ENCODE assay signal across 12 cellular contexts in genomic region chr10:122127943-122128342, GRCh38.
DNase-seq lines count a peak whose midpoint lies in the region; ATAC-seq and TF ChIP-seq lines count a peak whose summit lies in the region.
"Had no signal": no experiment of that assay in that cellular context is flagged by ENCODE, and none has a peak within 500 bp of the region (broad histone marks: within the 10 kb centered on the region; RNA-seq: fewer than 3 reads in every experiment).

No MANE protein-coding gene starts in this region.

- no peaks in the 10 kb centered on the region for H3K4me1 ChIP-seq in breast epithelium
- H3K4me1 ChIP-seq in left lung: peaks cover 4 to 5% of the 10 kb centered on the region in 2 donors
- peaks cover 44% of the 10 kb centered on the region for H3K4me1 ChIP-seq in suprapubic skin

- 43% methylated on average over 8 of the region's 8 CpGs for WGBS in suprapubic skin

- H3K27ac ChIP-seq in breast epithelium (peak overlapping the region; percentile 34 to 73), left lung (peak overlapping the region; percentile 71 to 87), suprapubic skin (peak overlapping the region; percentile 73)

- intact Hi-C loops in breast epithelium (cut with DNase I; ENCODE audit: low total_unique reads) (no loop called here), left lung (cut with DNase I) (no loop called here)

- H3K9me3 ChIP-seq in breast epithelium: no peaks in the 10 kb centered on the region
- H3K9me3 ChIP-seq in left lung: no peaks in the 10 kb centered on the region
- no peaks in the 10 kb centered on the region for H3K9me3 ChIP-seq in suprapubic skin

- H3K36me3 ChIP-seq in breast epithelium (no peaks in the 10 kb centered on the region), left lung (peaks cover 0 to 5% of the 10 kb centered on the region in 2 donors), suprapubic skin (no peaks in the 10 kb centered on the region)

- ATAC-seq in left lung: peak; percentile 74
- no peak for ATAC-seq in stimulated activated naive CD8-positive, alpha-beta T cell treated with anti-CD3 and anti-CD28 coated beads, Interleukin-15, Interleukin-2, amounts not matched to agents 100 U/mL and 50 U/mL, for 24 hours
- no peak for ATAC-seq in HG03565 (IDR thresholded peaks at IDR 0.05; ENCODE audit: unreplicated experiment)
- ATAC-seq: WTC11 had no signal

- no peaks in the 10 kb centered on the region for H3K27me3 ChIP-seq in breast epithelium
- no peaks in the 10 kb centered on the region for H3K27me3 ChIP-seq in left lung
- no peaks in the 10 kb centered on the region for H3K27me3 ChIP-seq in suprapubic skin

- no peak for TF ChIP-seq EP300 in suprapubic skin (IDR thresholded peaks at IDR 0.05)

- peak overlapping the region in 2 of 3 donors; percentile 3 to 5 for H3K4me3 ChIP-seq in breast epithelium
- H3K4me3 ChIP-seq in left lung: peak overlapping the region; percentile 19 to 41
- H3K4me3 ChIP-seq in suprapubic skin: peak overlapping the region; percentile 32

- peak; percentile 59 for DNase-seq in HT1080 (ENCODE audit: low read depth)
- no peak for DNase-seq in breast epithelium (ENCODE audit: low spot score in 2 of 2)
- peak in 1 of 2 donors; percentile 69 for DNase-seq in left lung
- no peak for DNase-seq in suprapubic skin (ENCODE audit: low spot score in 2 of 2)
- no peak for DNase-seq in NK-92 treated with Interleukin-12 subunit alpha and Interleukin-12 subunit beta, amount 100 ng/mL, for 24 hours (lab: John Stamatoyannopoulos, UW)
- no peak for DNase-seq in stimulated activated naive CD8-positive, alpha-beta T cell treated with anti-CD3 and anti-CD28 coated beads, Interleukin-15, Interleukin-2, amounts not matched to agents 100 U/mL and 50 U/mL, for 24 hours
- no peak for DNase-seq in DMS79 treated with DMSO at 0.1 percent for 48 hours (lab: John Stamatoyannopoulos, UW)
- DNase-seq: activated gamma-delta T cell treated with Interleukin-2 at 50 U/mL for 16 hours; KBM-7; stimulated activated CD4-positive, alpha-beta T cell treated with anti-CD3 and anti-CD28 coated beads, Interleukin-1b, Interleukin-23, amount 100 ng/mL, for 48 hours had no signal

- no peak for TF ChIP-seq POLR2A in breast epithelium (IDR thresholded peaks at IDR 0.05)
- no peak for TF ChIP-seq POLR2A in suprapubic skin (IDR thresholded peaks at IDR 0.05)

- TF ChIP-seq CTCF in breast epithelium (IDR thresholded peaks at IDR 0.05): no peak
- no peak for TF ChIP-seq CTCF in left lung (IDR thresholded peaks at IDR 0.05)
- TF ChIP-seq CTCF in suprapubic skin (IDR thresholded peaks at IDR 0.05): no peak
